Comparison of ENCODE assay signal across 9 cellular contexts in genomic region chr5:157106668-157107461, GRCh38. TPM values are rescaled to one million over a fixed set of nuclear protein-coding genes. Genes with fewer than 3 reads are reported as not detected.
DNase-seq lines count a peak whose midpoint lies in the region; ATAC-seq and TF ChIP-seq lines count a peak whose summit lies in the region.
"Had no signal": no experiment of that assay in that cellular context is flagged by ENCODE, and none has a peak within 500 bp of the region (broad histone marks: within the 10 kb centered on the region; RNA-seq: fewer than 3 reads in every experiment).

No MANE protein-coding gene starts in this region.

- H3K36me3 Mint-ChIP-seq in activated T-helper 1 cell treated with anti-CD3 and anti-CD28 coated beads, Interleukin-12 subunit alpha, Interleukin-12 subunit beta, Interleukin-2, Interleukin-4 antibody, amounts not matched to agents 30 ng/mL and 10 ng/mL and 1 ng/mL, durations not matched to agents 14 hours and 24 hours and 36 hours (ENCODE audit: low read depth): peaks cover 55% of the 10 kb centered on the region

- ATAC-seq in HG02610 (IDR thresholded peaks at IDR 0.05; ENCODE audit: unreplicated experiment) (peak; percentile 33), GM21390 (IDR thresholded peaks at IDR 0.05; ENCODE audit: unreplicated experiment) (no peak)

- no peaks in the 10 kb centered on the region for H3K9me3 Mint-ChIP-seq in activated T-helper 1 cell treated with anti-CD3 and anti-CD28 coated beads, Interleukin-12 subunit alpha, Interleukin-12 subunit beta, Interleukin-2, Interleukin-4 antibody, amounts not matched to agents 30 ng/mL and 10 ng/mL and 1 ng/mL, durations not matched to agents 14 hours and 24 hours and 36 hours

- no peaks in the 10 kb centered on the region for H3K27me3 Mint-ChIP-seq in activated T-helper 1 cell treated with anti-CD3 and anti-CD28 coated beads, Interleukin-12 subunit alpha, Interleukin-12 subunit beta, Interleukin-2, Interleukin-4 antibody, amounts not matched to agents 30 ng/mL and 10 ng/mL and 1 ng/mL, durations not matched to agents 14 hours and 24 hours and 36 hours (ENCODE audit: insufficient read depth)

- H3K4me3 Mint-ChIP-seq in activated T-helper 1 cell treated with anti-CD3 and anti-CD28 coated beads, Interleukin-12 subunit alpha, Interleukin-12 subunit beta, Interleukin-2, Interleukin-4 antibody, amounts not matched to agents 30 ng/mL and 10 ng/mL and 1 ng/mL, durations not matched to agents 14 hours and 24 hours and 36 hours: peak overlapping the region; percentile 91

- H3K27ac Mint-ChIP-seq in activated T-helper 1 cell treated with anti-CD3 and anti-CD28 coated beads, Interleukin-12 subunit alpha, Interleukin-12 subunit beta, Interleukin-2, Interleukin-4 antibody, amounts not matched to agents 30 ng/mL and 10 ng/mL and 1 ng/mL, durations not matched to agents 14 hours and 24 hours and 36 hours: peak overlapping the region; percentile 94

- TF ChIP-seq CTCF in GM10266 (IDR thresholded peaks at IDR 0.05; ENCODE audit: control insufficient read depth, insufficient read depth, low read depth, missing control alignments): no peak

- intact Hi-C loops in activated T-helper 1 cell treated with anti-CD3 and anti-CD28 coated beads, Interleukin-12 subunit alpha, Interleukin-12 subunit beta, Interleukin-2, Interleukin-4 antibody, amounts not matched to agents 30 ng/mL and 10 ng/mL and 1 ng/mL, durations not matched to agents 14 hours and 24 hours and 36 hours (cut with micrococcal nuclease): no loop called here

- H3K4me1 Mint-ChIP-seq in activated T-helper 1 cell treated with anti-CD3 and anti-CD28 coated beads, Interleukin-12 subunit alpha, Interleukin-12 subunit beta, Interleukin-2, Interleukin-4 antibody, amounts not matched to agents 30 ng/mL and 10 ng/mL and 1 ng/mL, durations not matched to agents 14 hours and 24 hours and 36 hours (ENCODE audit: low read depth): peaks cover 60% of the 10 kb centered on the region

- DNase-seq in AML-193 (lab: John Stamatoyannopoulos, UW): peak; percentile 48 to 58
- no peak for DNase-seq in activated T-helper 1 cell treated with anti-CD3 and anti-CD28 coated beads, Interleukin-12 subunit alpha, Interleukin-12 subunit beta, Interleukin-2, Interleukin-4 antibody, amounts not matched to agents 30 ng/mL and 10 ng/mL and 1 ng/mL, durations not matched to agents 14 hours and 24 hours and 36 hours (ENCODE audit: low spot score)
- peak; percentile 42 for DNase-seq in medulla oblongata (ENCODE audit: extremely low spot score)
- no peak for DNase-seq in T-helper 9 cell
- no peak for DNase-seq in DMS53 (lab: John Stamatoyannopoulos, UW)
- no peak for DNase-seq in GM10266 (ENCODE audit: extremely low spot score)

RNA-seq across cellular contexts. Expression of gene HAVCR2, which starts 2.0 kb away (rescaled TPM):
- 128 and 129 TPM in 2 replicates for total RNA-seq in activated T-helper 1 cell treated with anti-CD3 and anti-CD28 coated beads, Interleukin-12 subunit alpha, Interleukin-12 subunit beta, Interleukin-2, Interleukin-4 antibody, amounts not matched to agents 30 ng/mL and 10 ng/mL and 1 ng/mL, durations not matched to agents 14 hours and 24 hours and 36 hours
- total RNA-seq: lung microvascular endothelial cell had no signal

RNA-seq across cellular contexts. Expression of gene MED7, which starts 35.8 kb away (rescaled TPM):
- total RNA-seq in activated T-helper 1 cell treated with anti-CD3 and anti-CD28 coated beads, Interleukin-12 subunit alpha, Interleukin-12 subunit beta, Interleukin-2, Interleukin-4 antibody, amounts not matched to agents 30 ng/mL and 10 ng/mL and 1 ng/mL, durations not matched to agents 14 hours and 24 hours and 36 hours: 15.0 and 15.5 TPM in 2 replicates

RNA-seq across cellular contexts. Expression of gene HAVCR1, which starts 47.9 kb away (rescaled TPM):
- 2.4 and 2.5 TPM in 2 replicates for total RNA-seq in activated T-helper 1 cell treated with anti-CD3 and anti-CD28 coated beads, Interleukin-12 subunit alpha, Interleukin-12 subunit beta, Interleukin-2, Interleukin-4 antibody, amounts not matched to agents 30 ng/mL and 10 ng/mL and 1 ng/mL, durations not matched to agents 14 hours and 24 hours and 36 hours
- total RNA-seq: lung microvascular endothelial cell had no signal

RNA-seq across cellular contexts. Expression of gene GARIN3, which starts 59.2 kb away (rescaled TPM):
- 0.27 and 0.31 TPM in 2 replicates for total RNA-seq in activated T-helper 1 cell treated with anti-CD3 and anti-CD28 coated beads, Interleukin-12 subunit alpha, Interleukin-12 subunit beta, Interleukin-2, Interleukin-4 antibody, amounts not matched to agents 30 ng/mL and 10 ng/mL and 1 ng/mL, durations not matched to agents 14 hours and 24 hours and 36 hours
- total RNA-seq: lung microvascular endothelial cell had no signal

Comparison
In these comparisons a context has a peak if more than half of its experiments do, and no peak if none do; other contexts are left out.
1. DNase-seq: peak in AML-193 (2 of 2) and medulla oblongata (single experiment); none in activated T-helper 1 cell treated with anti-CD3 and anti-CD28 coated beads, Interleukin-12 subunit alpha, Interleukin-12 subunit beta, Interleukin-2, Interleukin-4 antibody, amounts not matched to agents 30 ng/mL and 10 ng/mL and 1 ng/mL, durations not matched to agents 14 hours and 24 hours and 36 hours (single experiment), T-helper 9 cell (single experiment), DMS53 (single experiment) and GM10266 (single experiment).